In genomic region chr20:45313943-45314342, GRCh38 we compare ENCODE assay signal across 35 cellular contexts. TPM values are rescaled to one million over a fixed set of nuclear protein-coding genes. Genes with fewer than 3 reads are reported as not detected.
"Had no signal": no experiment of that assay in that cellular context is flagged by ENCODE, and none has a peak within 500 bp of the region (broad histone marks: within the 10 kb centered on the region; RNA-seq: fewer than 3 reads in every experiment).

No MANE protein-coding gene starts in this region.

- H3K27ac ChIP-seq: adrenal gland, esophagus muscularis mucosa, foreskin keratinocyte, gastrocnemius medialis, heart left ventricle had no signal

- H3K36me3 ChIP-seq: adrenal gland, esophagus muscularis mucosa, gastrocnemius medialis, heart left ventricle had no signal

- H3K27ac Mint-ChIP-seq: activated CD4-positive, alpha-beta memory T cell treated with anti-CD3 and anti-CD28 coated beads, Interleukin-2, amount 10 ng/mL, durations not matched to agents 7 days and 5 days; activated CD4-positive, alpha-beta T cell treated with anti-CD3 and anti-CD28 coated beads for 36 hours; activated CD4-positive, alpha-beta T cell treated with anti-CD3 and anti-CD28 coated beads, Interleukin-2, amount 10 ng/mL, durations not matched to agents 7 days and 5 days; activated naive CD8-positive, alpha-beta T cell treated with anti-CD3 and anti-CD28 coated beads for 36 hours; activated naive CD8-positive, alpha-beta T cell treated with anti-CD3 and anti-CD28 coated beads, Interleukin-2, amount 50 U/mL, for 24 hours; activated T-cell treated with anti-CD3 and anti-CD28 coated beads, Interleukin-2, amount 50 U/mL, for 24 hours; activated T-cell treated with anti-CD3 and anti-CD28 coated beads, Interleukin-2, amount 50 U/mL, for 72 hours; effector memory CD8-positive, alpha-beta T cell; T-helper 17 cell; T-helper 2 cell treated with Interferon-gamma antibody and Interleukin-4, amounts not matched to agents 5 μg/mL and 100 μg/mL, for 36 hours had no signal

- DNase-seq: activated CD4-positive, alpha-beta memory T cell treated with anti-CD3 and anti-CD28 coated beads, Interleukin-2, amount 10 ng/mL, durations not matched to agents 7 days and 5 days; activated CD4-positive, alpha-beta T cell treated with anti-CD3 and anti-CD28 coated beads for 36 hours; activated CD4-positive, alpha-beta T cell treated with anti-CD3 and anti-CD28 coated beads, Interleukin-2, amount 10 ng/mL, durations not matched to agents 7 days and 5 days; activated CD4-positive, alpha-beta T cell treated with anti-CD3 and anti-CD28 coated beads, Interleukin-2, amount 50 U/mL, for 4 hours; activated CD4-positive, CD25-positive, alpha-beta regulatory T cell; activated CD4-positive, CD25-positive, alpha-beta regulatory T cell treated with anti-CD3 and anti-CD28 coated beads, Interleukin-2, amount 50 U/mL, for 72 hours; activated CD8-positive, alpha-beta memory T cell treated with anti-CD3 and anti-CD28 coated beads, Interleukin-2, amount 50 U/mL, for 48 hours; activated gamma-delta T cell; activated naive CD4-positive, alpha-beta T cell; activated naive CD4-positive, alpha-beta T cell treated with anti-CD3 and anti-CD28 coated beads, Interleukin-2, amount 50 U/mL, for 16 hours; activated naive CD8-positive, alpha-beta T cell treated with anti-CD3 and anti-CD28 coated beads for 36 hours; activated naive CD8-positive, alpha-beta T cell treated with anti-CD3 and anti-CD28 coated beads, Interleukin-2, amount 50 U/mL, for 24 hours; activated T-cell treated with anti-CD3 and anti-CD28 coated beads for 4 hours; activated T-cell treated with anti-CD3 and anti-CD28 coated beads, Interleukin-2, amount 50 U/mL, for 24 hours; activated T-cell treated with anti-CD3 and anti-CD28 coated beads, Interleukin-2, amount 50 U/mL, for 72 hours; adrenal gland; amygdala; caudate nucleus; cortex of kidney; dermis blood vessel endothelial cell; effector CD4-positive, alpha-beta T cell; effector memory CD8-positive, alpha-beta T cell; erythroblast; foreskin keratinocyte; gastrocnemius medialis; glutamatergic neuron; heart left ventricle; T-helper 1 cell; T-helper 17 cell had no signal

- H3K9me3 Mint-ChIP-seq: activated CD4-positive, alpha-beta memory T cell treated with anti-CD3 and anti-CD28 coated beads, Interleukin-2, amount 10 ng/mL, durations not matched to agents 7 days and 5 days; activated CD4-positive, alpha-beta T cell treated with anti-CD3 and anti-CD28 coated beads, Interleukin-2, amount 10 ng/mL, durations not matched to agents 7 days and 5 days; activated naive CD8-positive, alpha-beta T cell treated with anti-CD3 and anti-CD28 coated beads for 36 hours; activated naive CD8-positive, alpha-beta T cell treated with anti-CD3 and anti-CD28 coated beads, Interleukin-2, amount 50 U/mL, for 24 hours; activated T-cell treated with anti-CD3 and anti-CD28 coated beads, Interleukin-2, amount 50 U/mL, for 24 hours; activated T-cell treated with anti-CD3 and anti-CD28 coated beads, Interleukin-2, amount 50 U/mL, for 72 hours; effector memory CD8-positive, alpha-beta T cell; T-helper 2 cell treated with Interferon-gamma antibody and Interleukin-4, amounts not matched to agents 5 μg/mL and 100 μg/mL, for 36 hours had no signal

- H3K4me3 Mint-ChIP-seq: activated CD4-positive, alpha-beta memory T cell treated with anti-CD3 and anti-CD28 coated beads, Interleukin-2, amount 10 ng/mL, durations not matched to agents 7 days and 5 days; activated CD4-positive, alpha-beta T cell treated with anti-CD3 and anti-CD28 coated beads for 36 hours; activated CD4-positive, alpha-beta T cell treated with anti-CD3 and anti-CD28 coated beads, Interleukin-2, amount 10 ng/mL, durations not matched to agents 7 days and 5 days; activated naive CD8-positive, alpha-beta T cell treated with anti-CD3 and anti-CD28 coated beads for 36 hours; activated naive CD8-positive, alpha-beta T cell treated with anti-CD3 and anti-CD28 coated beads, Interleukin-2, amount 50 U/mL, for 24 hours; activated T-cell treated with anti-CD3 and anti-CD28 coated beads, Interleukin-2, amount 50 U/mL, for 24 hours; activated T-cell treated with anti-CD3 and anti-CD28 coated beads, Interleukin-2, amount 50 U/mL, for 72 hours; effector memory CD8-positive, alpha-beta T cell; T-helper 17 cell; T-helper 2 cell treated with Interferon-gamma antibody and Interleukin-4, amounts not matched to agents 5 μg/mL and 100 μg/mL, for 36 hours had no signal

- H3K36me3 Mint-ChIP-seq: activated naive CD8-positive, alpha-beta T cell treated with anti-CD3 and anti-CD28 coated beads for 36 hours had no signal

- H3K4me1 ChIP-seq: adrenal gland, foreskin keratinocyte, gastrocnemius medialis had no signal

- H3K9me3 ChIP-seq: adrenal gland, body of pancreas, esophagus muscularis mucosa, gastrocnemius medialis, heart left ventricle had no signal

- FAIRE-seq: colon had no signal

- H3K27me3 ChIP-seq: body of pancreas had no signal

- H3K4me3 ChIP-seq: adrenal gland, body of pancreas, esophagus muscularis mucosa, gastrocnemius medialis, heart left ventricle had no signal

- ATAC-seq: activated CD4-positive, alpha-beta T cell treated with anti-CD3 and anti-CD28 coated beads for 36 hours; activated naive CD8-positive, alpha-beta T cell treated with anti-CD3 and anti-CD28 coated beads, Interleukin-2, amount 50 U/mL, for 24 hours; activated T-cell treated with anti-CD3 and anti-CD28 coated beads, Interleukin-2, amount 50 U/mL, for 72 hours; body of pancreas; effector memory CD8-positive, alpha-beta T cell; foreskin keratinocyte; gastrocnemius medialis; heart left ventricle; T-helper 17 cell had no signal

RNA-seq across cellular contexts. Expression of gene MATN4, which starts 5.8 kb away (rescaled TPM):
- total RNA-seq: foreskin keratinocyte, gastrocnemius medialis, heart left ventricle, T-helper 17 cell had no signal
- polyA plus RNA-seq: heart left ventricle had no signal

RNA-seq across cellular contexts. Expression of gene RBPJL, which starts 7.3 kb away (rescaled TPM):
- total RNA-seq: activated CD4-positive, alpha-beta memory T cell treated with anti-CD3 and anti-CD28 coated beads, Interleukin-2, amount 10 ng/mL, durations not matched to agents 7 days and 5 days; activated CD4-positive, alpha-beta T cell treated with anti-CD3 and anti-CD28 coated beads for 36 hours; activated CD4-positive, alpha-beta T cell treated with anti-CD3 and anti-CD28 coated beads, Interleukin-2, amount 10 ng/mL, durations not matched to agents 7 days and 5 days; activated naive CD8-positive, alpha-beta T cell treated with anti-CD3 and anti-CD28 coated beads for 36 hours; activated T-cell treated with anti-CD3 and anti-CD28 coated beads, Interleukin-2, amount 50 U/mL, for 72 hours; adrenal gland; aorta; chondrocyte; dermis blood vessel endothelial cell; esophagus muscularis mucosa; foreskin keratinocyte; gastrocnemius medialis; heart left ventricle; T-helper 17 cell had no signal
- polyA plus RNA-seq: foreskin keratinocyte, heart left ventricle had no signal

RNA-seq across cellular contexts. Expression of gene SLPI, which starts 59.6 kb away (rescaled TPM):
- total RNA-seq: activated CD4-positive, alpha-beta T cell treated with anti-CD3 and anti-CD28 coated beads for 36 hours; activated naive CD8-positive, alpha-beta T cell treated with anti-CD3 and anti-CD28 coated beads for 36 hours; activated T-cell treated with anti-CD3 and anti-CD28 coated beads, Interleukin-2, amount 50 U/mL, for 72 hours; T-helper 17 cell had no signal
